8 cellular contexts compared by ENCODE assay signal in the genomic region with DNA sequence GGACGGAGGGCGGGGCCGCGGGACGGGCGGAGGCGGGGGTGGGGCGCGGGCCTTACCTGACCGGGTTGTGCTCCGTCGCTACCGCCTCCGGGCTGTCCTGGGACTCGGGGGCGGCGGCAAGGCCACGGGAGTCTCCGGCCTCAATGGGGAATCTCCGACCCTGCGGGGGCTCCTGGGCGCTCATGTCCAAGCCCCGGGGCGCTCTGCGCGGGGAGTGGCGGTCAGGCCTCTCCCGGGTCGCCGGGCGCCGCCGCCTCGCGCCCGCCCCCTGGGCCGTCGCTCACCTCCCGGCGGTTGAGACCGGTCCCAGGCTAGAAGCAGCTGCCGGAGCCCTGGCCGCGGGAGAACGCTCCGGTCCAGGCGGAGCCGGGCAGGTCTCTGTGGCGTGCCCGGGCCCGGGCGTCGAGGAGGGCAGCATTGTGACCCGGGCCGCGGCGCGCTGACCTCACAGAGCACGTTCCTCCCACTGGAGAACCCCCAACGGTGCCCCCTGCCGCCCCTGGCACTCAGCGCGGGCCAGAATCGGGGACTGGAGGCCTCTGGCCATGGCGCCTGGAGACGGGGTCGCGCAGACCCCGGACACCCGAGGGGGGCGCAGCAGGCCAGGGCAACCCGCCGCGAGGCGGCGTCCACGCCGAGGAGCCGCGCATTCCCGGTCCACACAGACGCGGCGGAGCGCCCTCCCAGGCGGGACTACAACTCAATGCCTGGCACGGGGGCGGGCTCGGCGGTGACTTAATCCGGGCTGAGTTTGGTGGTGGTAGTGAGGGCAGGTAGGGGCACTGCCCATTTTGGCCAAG. TPM values are rescaled to one million over a fixed set of nuclear protein-coding genes. Genes with fewer than 3 reads are reported as not detected.
DNase-seq lines count a peak whose midpoint lies in the region; ATAC-seq and TF ChIP-seq lines count a peak whose summit lies in the region.

No MANE protein-coding gene starts in this region.

- H3K4me3 Mint-ChIP-seq in activated naive CD8-positive, alpha-beta T cell treated with anti-CD3 and anti-CD28 coated beads, Interleukin-2, amount 50 U/mL, for 24 hours: peak overlapping the region; percentile 29

- TF ChIP-seq EP300 in ovary (IDR thresholded peaks at IDR 0.05): no peak

- peaks cover 26% of the 10 kb centered on the region for H3K4me1 Mint-ChIP-seq in activated naive CD8-positive, alpha-beta T cell treated with anti-CD3 and anti-CD28 coated beads, Interleukin-2, amount 50 U/mL, for 24 hours

- peak overlapping the region; percentile 74 for H3K27ac ChIP-seq in 22Rv1
- peak overlapping the region; percentile 68 to 87 for H3K27ac ChIP-seq in ovary

- DNase-seq in activated naive CD8-positive, alpha-beta T cell treated with anti-CD3 and anti-CD28 coated beads, Interleukin-2, amount 50 U/mL, for 24 hours: peak; percentile 26
- DNase-seq in left cardiac atrium: peak; percentile 76
- DNase-seq in ovary: peak; percentile 77 to 88 (median 83)
- DNase-seq in NCI-H2081 (lab: John Stamatoyannopoulos, UW): no peak
- no peak for DNase-seq in A172 (ENCODE audit: low spot score)

- no peak overlapping the region for H3K27ac Mint-ChIP-seq in activated naive CD8-positive, alpha-beta T cell treated with anti-CD3 and anti-CD28 coated beads, Interleukin-2, amount 50 U/mL, for 24 hours

- in situ Hi-C loops in GM18951 (cut with MboI; ENCODE audit: low sequenced_read_pairs, unreplicated experiment): no loop called here

- H3K9me3 Mint-ChIP-seq in activated naive CD8-positive, alpha-beta T cell treated with anti-CD3 and anti-CD28 coated beads, Interleukin-2, amount 50 U/mL, for 24 hours: no peaks in the 10 kb centered on the region

- H3K27me3 ChIP-seq in ovary: no peaks in the 10 kb centered on the region

- TF ChIP-seq CTCF in 22Rv1 (IDR thresholded peaks at IDR 0.05): peak; percentile 81
- TF ChIP-seq CTCF in ovary (IDR thresholded peaks at IDR 0.05): peak; percentile 46 to 84 (median 78)

- H3K9me3 ChIP-seq in ovary: no peaks in the 10 kb centered on the region

- 1 to 4% (median 2%) methylated on average over 38 to 91 of the region's 91 CpGs for WGBS in ovary, 3 donors

- peak overlapping the region; percentile 24 for H3K4me3 ChIP-seq in ovary

- peaks cover 5% of the 10 kb centered on the region for H3K27me3 Mint-ChIP-seq in activated naive CD8-positive, alpha-beta T cell treated with anti-CD3 and anti-CD28 coated beads, Interleukin-2, amount 50 U/mL, for 24 hours

- H3K36me3 Mint-ChIP-seq in activated naive CD8-positive, alpha-beta T cell treated with anti-CD3 and anti-CD28 coated beads, Interleukin-2, amount 50 U/mL, for 24 hours (ENCODE audit: low read depth): no peaks in the 10 kb centered on the region

- peak; percentile 21 for TF ChIP-seq POLR2A in GM18951 (IDR thresholded peaks at IDR 0.05; ENCODE audit: extremely low read depth, insufficient read depth, insufficient read length)
- TF ChIP-seq POLR2A in ovary (IDR thresholded peaks at IDR 0.05): no peak

- intact Hi-C loops in left cardiac atrium (cut with DNase I) (no loop called here), ovary (cut with DNase I) (loop anchor here in 1 of 4 donors (10.0 kb wide), 1 partner anchor 117 kb away; a partner anchor contains a TSS)

- ATAC-seq in activated naive CD8-positive, alpha-beta T cell treated with anti-CD3 and anti-CD28 coated beads, Interleukin-2, amount 50 U/mL, for 24 hours: peak; percentile 38
- peak; percentile 75 to 82 for ATAC-seq in left cardiac atrium
- ATAC-seq in GM18858 (IDR thresholded peaks at IDR 0.05; ENCODE audit: unreplicated experiment): no peak

- peaks cover 8% of the 10 kb centered on the region for H3K4me1 ChIP-seq in ovary (ENCODE audit: insufficient read depth)

- H3K36me3 ChIP-seq in ovary: no peaks in the 10 kb centered on the region

RNA-seq across cellular contexts. Expression of a gene that starts 0.4 kb away (rescaled TPM):
- total RNA-seq in left cardiac atrium (1 to 10 TPM; 1.8 to 2.6 TPM), ovary (10 to 100 TPM in 6 of 7 donors, 1 to 10 TPM in 1; 9.1 to 27.0 (median 15.5) TPM)
- 10 to 100 TPM in 1 of 2 donors, 1 to 10 TPM in 1; 3.0 to 13.2 TPM for polyA plus RNA-seq in ovary
- total RNA-seq in A172 (2014; rRNA removed; shearing (Covaris generic)): 0.34 and 0.45 TPM in 2 replicates

RNA-seq across cellular contexts. Expression of a gene that starts 0.5 kb away (rescaled TPM):
- total RNA-seq in left cardiac atrium (under 1 TPM; 0.44 to 0.79 TPM), ovary (10 to 100 TPM in 1 of 7 donors, 1 to 10 TPM in 6; 2.5 to 12.4 (median 4.0) TPM)
- polyA plus RNA-seq in ovary: 1 to 10 TPM in 1 of 2 donors, under 1 TPM in 1; 0.78 to 4.2 TPM
- total RNA-seq in A172 (2014; rRNA removed; shearing (Covaris generic)): 0.24 TPM in 1 of 2 replicates, not detected in the other

RNA-seq across cellular contexts. Expression of a gene that starts 25.8 kb away (rescaled TPM):
- 10 to 100 TPM; 34.5 to 53.9 TPM for total RNA-seq in left cardiac atrium
- total RNA-seq in ovary: 100 to 1,000 TPM; 105 to 667 (median 335) TPM
- polyA plus RNA-seq in ovary: 100 to 1,000 TPM; 226 to 268 TPM
- 91.0 and 91.1 TPM in 2 replicates for total RNA-seq in A172 (2014; rRNA removed; shearing (Covaris generic))

RNA-seq across cellular contexts. Expression of a gene that starts 32.4 kb away (rescaled TPM):
- total RNA-seq in left cardiac atrium (10 to 100 TPM; 42.2 to 43.8 TPM), ovary (100 to 1,000 TPM in 1 of 7 donors, 10 to 100 TPM in 6; 54.9 to 107 (median 73.0) TPM)
- 10 to 100 TPM; 60.5 to 60.7 TPM for polyA plus RNA-seq in ovary
- total RNA-seq in A172 (2014; rRNA removed; shearing (Covaris generic)): 40.6 and 53.1 TPM in 2 replicates

Comparison
In these comparisons a context has a peak if more than half of its experiments do, and no peak if none do; other contexts are left out.
1. DNase-seq: peak in activated naive CD8-positive, alpha-beta T cell treated with anti-CD3 and anti-CD28 coated beads, Interleukin-2, amount 50 U/mL, for 24 hours (single experiment), left cardiac atrium (single experiment) and ovary (5 of 5); none in NCI-H2081 (0 of 2) and A172 (single experiment).